In the genomic region with DNA sequence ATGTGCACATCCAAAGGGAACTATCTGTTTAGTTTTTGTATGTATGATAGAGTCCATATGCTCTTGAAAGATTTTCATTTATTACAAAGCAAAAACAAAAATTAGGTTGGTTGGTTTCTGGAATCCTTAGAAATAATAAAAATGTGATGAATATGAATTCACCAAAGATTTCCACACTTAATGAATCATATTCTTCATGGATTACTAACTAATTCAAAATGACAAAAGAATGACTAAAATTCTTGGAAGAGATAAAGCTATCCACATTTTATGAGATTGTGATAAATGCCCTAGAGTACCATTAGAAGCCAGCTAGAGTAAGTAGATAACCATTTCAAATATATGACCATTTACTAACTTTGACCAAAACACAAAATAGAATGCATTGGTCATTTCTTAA, we compare ENCODE assay signal across 22 cellular contexts.
A peak's percentile ranks its signal among the peaks of the same experiment; 100 is the strongest.
DNase-seq lines count a peak whose midpoint lies in the region; ATAC-seq, FAIRE-seq and TF ChIP-seq lines count a peak whose summit lies in the region.
"Had no signal": no experiment of that assay in that cellular context is flagged by ENCODE, and none has a peak within 500 bp of the region (broad histone marks: within the 10 kb centered on the region; RNA-seq: fewer than 3 reads in every experiment).

No MANE protein-coding gene starts in this region.

- H3K4me1 ChIP-seq in astrocyte (ENCODE audit: insufficient read depth, low read length) (no peaks in the 10 kb centered on the region), mesenchymal stem cell (ENCODE audit: control insufficient read depth, insufficient read depth, low read depth, low read length) (no peaks in the 10 kb centered on the region), esophagus squamous epithelium (no peaks in the 10 kb centered on the region)
- H3K4me1 ChIP-seq: thyroid gland had no signal

- H3K4me3 Mint-ChIP-seq in astrocyte (ENCODE audit: unreplicated experiment): no peak overlapping the region
- H3K4me3 Mint-ChIP-seq: activated naive CD4-positive, alpha-beta T cell treated with anti-CD3 and anti-CD28 coated beads, Interleukin-2, amount 50 U/mL, for 24 hours; activated T-helper 1 cell treated with anti-CD3 and anti-CD28 coated beads, Interleukin-12 subunit alpha, Interleukin-12 subunit beta, Interleukin-2, Interleukin-4 antibody, amounts not matched to agents 30 ng/mL and 10 ng/mL and 1 ng/mL, durations not matched to agents 14 hours and 24 hours and 36 hours; T-helper 1 cell treated with Interleukin-12 subunit alpha and Interleukin-12 subunit beta and Interleukin-4 antibody, amounts not matched to agents 30 μg/mL and 1 μg/mL, for 36 hours had no signal

- no peaks in the 10 kb centered on the region for H3K79me2 ChIP-seq in astrocyte (ENCODE audit: insufficient read depth, low read length)

- no peak for DNase-seq in D721Med (ENCODE audit: insufficient read length, low spot score)
- peak; percentile 6 for DNase-seq in HTR-8/SVneo (ENCODE audit: insufficient read length, low spot score)
- DNase-seq in astrocyte (ENCODE audit: low read depth): peak; percentile 46
- DNase-seq in mesenchymal stem cell: no peak
- no peak for DNase-seq in stimulated activated CD4-positive, alpha-beta T cell treated with anti-CD3 and anti-CD28 coated beads, Interleukin-1b, Interleukin-23, amount 100 ng/mL, for 48 hours
- DNase-seq in substantia nigra (lab: John Stamatoyannopoulos, UW): no peak
- no peak for DNase-seq in esophagus squamous epithelium (lab: John Stamatoyannopoulos, UW)
- DNase-seq: activated CD4-positive, alpha-beta T cell treated with anti-CD3 and anti-CD28 coated beads for 48 hours; DMS53; glutamatergic neuron; H7; NCI-H1092 treated with DMSO at 0.1 percent for 48 hours; NCI-H2029 treated with DMSO at 0.1 percent for 48 hours; NCI-H345; stimulated activated CD4-positive, alpha-beta T cell treated with anti-CD3 and anti-CD28 coated beads, Interleukin-4, amount 100 ng/mL, for 24 hours; stimulated activated naive CD4-positive, alpha-beta T cell treated with Interleukin-2 at 50 U/mL for 16 hours; thyroid gland had no signal

- H3K27ac ChIP-seq in astrocyte (ENCODE audit: low read depth, low read length): no peak overlapping the region
- H3K27ac ChIP-seq in mesenchymal stem cell (ENCODE audit: low read length, poor library complexity, severe bottlenecking): no peak overlapping the region
- H3K27ac ChIP-seq in substantia nigra (ENCODE audit: low read depth, low read length, poor library complexity, severe bottlenecking): no peak overlapping the region
- no peak overlapping the region for H3K27ac ChIP-seq in esophagus squamous epithelium
- H3K27ac ChIP-seq: neutrophil, thyroid gland had no signal

- no peak overlapping the region for H4K91ac ChIP-seq in mesenchymal stem cell (ENCODE audit: low read length)

- H2BK120ac ChIP-seq in mesenchymal stem cell (ENCODE audit: low read depth, low read length): no peak overlapping the region

- peaks cover 2% of the 10 kb centered on the region for H3K9me3 Mint-ChIP-seq in astrocyte (ENCODE audit: unreplicated experiment)
- H3K9me3 Mint-ChIP-seq: activated naive CD4-positive, alpha-beta T cell treated with anti-CD3 and anti-CD28 coated beads, Interleukin-2, amount 50 U/mL, for 24 hours had no signal

- peaks cover 7% of the 10 kb centered on the region for H3K79me1 ChIP-seq in mesenchymal stem cell (replicated peaks; ENCODE audit: low read length, poor library complexity, severe bottlenecking)

- no peak overlapping the region for H4K8ac ChIP-seq in mesenchymal stem cell (ENCODE audit: low read length)

- H4K20me1 ChIP-seq in astrocyte (ENCODE audit: insufficient read depth, low read length): no peaks in the 10 kb centered on the region

- H3K14ac ChIP-seq in mesenchymal stem cell (ENCODE audit: low read length in 2 of 2): no peak overlapping the region

- intact Hi-C loops in esophagus squamous epithelium (cut with DNase I): no loop called here

- H3K9me3 ChIP-seq in astrocyte (ENCODE audit: insufficient read depth, low read depth, low read length): no peaks in the 10 kb centered on the region
- H3K9me3 ChIP-seq in mesenchymal stem cell (ENCODE audit: control insufficient read depth, low read length): no peaks in the 10 kb centered on the region
- no peaks in the 10 kb centered on the region for H3K9me3 ChIP-seq in esophagus squamous epithelium
- H3K9me3 ChIP-seq: neutrophil, thyroid gland had no signal

- H3K4me1 Mint-ChIP-seq in astrocyte (ENCODE audit: low read depth, unreplicated experiment): peaks cover 4% of the 10 kb centered on the region
- H3K4me1 Mint-ChIP-seq: activated naive CD4-positive, alpha-beta T cell treated with anti-CD3 and anti-CD28 coated beads, Interleukin-2, amount 50 U/mL, for 24 hours had no signal

- H3K9ac ChIP-seq in astrocyte (ENCODE audit: low read length) (no peak overlapping the region), mesenchymal stem cell (ENCODE audit: low read length) (peak overlapping the region; percentile 73)

- TF ChIP-seq POLR2A in esophagus squamous epithelium (IDR thresholded peaks at IDR 0.05): no peak

- H3K18ac ChIP-seq in mesenchymal stem cell (ENCODE audit: low read depth in 1 of 2, low read length in 2 of 2): no peak overlapping the region

- no peak overlapping the region for H3K4ac ChIP-seq in mesenchymal stem cell (ENCODE audit: low read depth in 1 of 2, low read length in 2 of 2)

- ATAC-seq in GM21528 (IDR thresholded peaks at IDR 0.05; ENCODE audit: low FRiP score, unreplicated experiment): no peak

- no peaks in the 10 kb centered on the region for H3K27me3 Mint-ChIP-seq in astrocyte (ENCODE audit: low read depth, unreplicated experiment)
- H3K27me3 Mint-ChIP-seq: activated naive CD4-positive, alpha-beta T cell treated with anti-CD3 and anti-CD28 coated beads, Interleukin-2, amount 50 U/mL, for 24 hours had no signal

- no peak overlapping the region for H3K27ac Mint-ChIP-seq in astrocyte (ENCODE audit: unreplicated experiment)
- H3K27ac Mint-ChIP-seq: activated naive CD4-positive, alpha-beta T cell treated with anti-CD3 and anti-CD28 coated beads, Interleukin-2, amount 50 U/mL, for 24 hours; activated T-helper 1 cell treated with anti-CD3 and anti-CD28 coated beads, Interleukin-12 subunit alpha, Interleukin-12 subunit beta, Interleukin-2, Interleukin-4 antibody, amounts not matched to agents 30 ng/mL and 10 ng/mL and 1 ng/mL, durations not matched to agents 14 hours and 24 hours and 36 hours; T-helper 1 cell treated with Interleukin-12 subunit alpha and Interleukin-12 subunit beta and Interleukin-4 antibody, amounts not matched to agents 30 μg/mL and 1 μg/mL, for 36 hours had no signal

- TF ChIP-seq CTCF in D721Med (IDR thresholded peaks at IDR 0.05; ENCODE audit: insufficient read depth, missing control alignments): no peak
- TF ChIP-seq CTCF in astrocyte (IDR thresholded peaks at IDR 0.05; ENCODE audit: insufficient read depth, low read depth, low read length): no peak
- no peak for TF ChIP-seq CTCF in esophagus squamous epithelium (IDR thresholded peaks at IDR 0.05)

- H3K36me3 ChIP-seq in astrocyte (ENCODE audit: insufficient read depth, low read length) (no peaks in the 10 kb centered on the region), mesenchymal stem cell (ENCODE audit: control insufficient read depth in 1 of 2, insufficient read depth in 2 of 2, low read depth in 1 of 2, low read length in 2 of 2) (peaks cover 0 to 20% of the 10 kb centered on the region in 2 experiments), esophagus squamous epithelium (peaks cover 0 to 18% (median 0%) of the 10 kb centered on the region in 3 donors)
- H3K36me3 ChIP-seq: neutrophil, thyroid gland had no signal

- H3K4me3 ChIP-seq in astrocyte (ENCODE audit: insufficient read depth, low read depth, low read length) (no peak overlapping the region), mesenchymal stem cell (ENCODE audit: insufficient read depth in 1 of 2, low read depth in 1 of 2, low read length in 2 of 2) (no peak overlapping the region), esophagus squamous epithelium (no peak overlapping the region)
- H3K4me3 ChIP-seq: thyroid gland had no signal

- H3K36me3 Mint-ChIP-seq in astrocyte (ENCODE audit: low read depth, unreplicated experiment): peaks cover 3% of the 10 kb centered on the region

- no peak overlapping the region for H2BK5ac ChIP-seq in mesenchymal stem cell (ENCODE audit: low read depth, low read length, poor library complexity, severe bottlenecking)

- H2BK12ac ChIP-seq in mesenchymal stem cell (ENCODE audit: low read length in 2 of 2): no peak overlapping the region

- no peak overlapping the region for H2BK15ac ChIP-seq in mesenchymal stem cell (ENCODE audit: low read depth, poor library complexity, severe bottlenecking)

- FAIRE-seq in D721Med (lab: Jason Lieb, UNC) (peak; percentile 76), HTR-8/SVneo (lab: Jason Lieb, UNC) (no peak), astrocyte (lab: Jason Lieb, UNC) (peak; percentile 45)

- H3K4me2 ChIP-seq in astrocyte (ENCODE audit: low read length): no peak overlapping the region
- no peak overlapping the region for H3K4me2 ChIP-seq in mesenchymal stem cell (ENCODE audit: low read length, poor library complexity, severe bottlenecking)

- H2AFZ ChIP-seq in astrocyte (ENCODE audit: low read depth, low read length): no peak overlapping the region
- no peak overlapping the region for H2AFZ ChIP-seq in mesenchymal stem cell (ENCODE audit: low read depth, low read length)

- H3K27me3 ChIP-seq in astrocyte (ENCODE audit: insufficient read depth, low read length): no peaks in the 10 kb centered on the region
- H3K27me3 ChIP-seq in mesenchymal stem cell (ENCODE audit: control insufficient read depth in 1 of 2, insufficient read depth in 1 of 2, low read length in 2 of 2): no peaks in the 10 kb centered on the region
- no peaks in the 10 kb centered on the region for H3K27me3 ChIP-seq in esophagus squamous epithelium
- H3K27me3 ChIP-seq: neutrophil, thyroid gland had no signal

- no peak overlapping the region for H3K23ac ChIP-seq in mesenchymal stem cell (ENCODE audit: low read length in 2 of 2)

- no peak overlapping the region for H2AK5ac ChIP-seq in mesenchymal stem cell (ENCODE audit: low read length, severe bottlenecking)

Comparison
In these comparisons a context has a peak if more than half of its experiments do, and no peak if none do; other contexts are left out.
1. DNase-seq: peak in HTR-8/SVneo (single experiment) and astrocyte (single experiment); none in D721Med (single experiment), mesenchymal stem cell (single experiment), stimulated activated CD4-positive, alpha-beta T cell treated with anti-CD3 and anti-CD28 coated beads, Interleukin-1b, Interleukin-23, amount 100 ng/mL, for 48 hours (single experiment), substantia nigra (0 of 49) and esophagus squamous epithelium (single experiment).